In the genomic region with DNA sequence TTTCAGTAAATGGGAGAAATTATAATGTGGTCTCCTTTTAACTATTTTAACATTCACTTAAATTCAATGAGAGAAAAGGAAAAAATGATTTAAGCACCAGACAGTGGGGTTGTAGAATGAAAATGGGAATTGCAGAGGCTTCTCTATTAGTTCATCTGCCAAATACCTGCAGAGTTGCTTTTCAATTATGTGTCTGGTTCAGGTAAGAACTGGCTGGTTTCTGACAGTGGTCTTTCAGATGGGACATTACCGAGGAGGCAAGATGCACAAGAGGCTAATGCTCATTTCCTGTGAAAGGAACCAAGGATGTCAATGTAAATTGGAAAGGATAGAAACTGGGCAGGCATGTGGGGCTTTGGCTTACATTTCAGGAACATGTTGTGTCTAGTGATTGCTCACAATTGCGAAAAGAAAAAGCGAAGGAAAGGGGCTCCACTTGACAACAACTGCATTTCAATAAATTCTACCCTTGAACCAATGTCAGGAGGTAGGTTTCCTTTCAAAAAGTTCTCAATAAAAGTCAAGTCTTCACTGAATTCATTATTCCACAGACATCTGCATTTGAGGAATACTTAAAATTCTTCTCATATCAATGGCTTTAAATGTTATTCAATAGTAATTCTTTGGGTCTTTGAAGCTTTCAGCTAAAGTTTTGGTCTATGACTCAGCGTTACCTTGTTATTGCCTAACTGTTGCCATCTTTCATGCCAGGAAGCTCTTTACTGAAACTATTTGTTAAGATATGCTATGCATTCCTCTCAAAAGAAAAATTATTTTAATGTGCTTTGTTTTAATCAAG, we compare ENCODE assay signal across 10 cellular contexts.
DNase-seq lines count a peak whose midpoint lies in the region; ATAC-seq and TF ChIP-seq lines count a peak whose summit lies in the region.
"Had no signal": no experiment of that assay in that cellular context is flagged by ENCODE, and none has a peak within 500 bp of the region (broad histone marks: within the 10 kb centered on the region; RNA-seq: fewer than 3 reads in every experiment).

No MANE protein-coding gene starts in this region.

- no peak overlapping the region for H3K23ac ChIP-seq in mesendoderm (ENCODE audit: low read length)

- H4K5ac ChIP-seq in mesendoderm (ENCODE audit: low read length) = no peak overlapping the region

- TF ChIP-seq CTCF in KMS-11 (conservative IDR thresholded peaks at IDR 0.05; ENCODE audit: low read depth, low read length) = no peak

- H3K18ac ChIP-seq in mesendoderm (ENCODE audit: low read length) = peak overlapping the region; percentile 94

- H3K36me3 ChIP-seq in KMS-11 (ENCODE audit: insufficient read depth) (no peaks in the 10 kb centered on the region), mesendoderm (ENCODE audit: control insufficient read depth, insufficient read depth, low read length) (no peaks in the 10 kb centered on the region)

- H3K4me1 Mint-ChIP-seq in activated CD8-positive, alpha-beta memory T cell treated with anti-CD3 and anti-CD28 coated beads, Interleukin-2, amount 10 ng/mL, durations not matched to agents 7 days and 5 days = peaks cover 4% of the 10 kb centered on the region

- H3K79me2 ChIP-seq in KMS-11 (ENCODE audit: insufficient read depth, low read depth) (no peaks in the 10 kb centered on the region), mesendoderm (ENCODE audit: control insufficient read depth, insufficient read depth, low read length) (no peaks in the 10 kb centered on the region)

- H3K4me1 ChIP-seq in KMS-11 (ENCODE audit: low read depth, poor library complexity, severe bottlenecking) = peaks cover 12% of the 10 kb centered on the region
- H3K4me1 ChIP-seq in mesendoderm (ENCODE audit: control insufficient read depth, low read depth, low read length) = no peaks in the 10 kb centered on the region

- WGBS in mesendoderm (ENCODE audit: extremely low coverage, insufficient coverage, low lambda C conversion rate) = no CpG with 5 or more reads among the region's 4 CpGs

- no peaks in the 10 kb centered on the region for H4K20me1 ChIP-seq in KMS-11 (ENCODE audit: insufficient read depth)

- H3K4ac ChIP-seq in mesendoderm (ENCODE audit: low read depth, low read length) = peak overlapping the region; percentile 86

- DNase-seq in DMS53 (lab: John Stamatoyannopoulos, UW) = peak; percentile 36
- DNase-seq in astrocyte of the hippocampus (ENCODE audit: low read depth, low spot score) = peak; percentile 80
- peak; percentile 89 for DNase-seq in mesendoderm
- no peak for DNase-seq in head of caudate nucleus
- DNase-seq in hepatic stellate cell (ENCODE audit: low spot score) = no peak
- DNase-seq in ecto neural progenitor cell (ENCODE audit: low spot score) = no peak
- no peak for DNase-seq in activated CD8-positive, alpha-beta memory T cell treated with anti-CD3 and anti-CD28 coated beads, Interleukin-2, amount 10 ng/mL, durations not matched to agents 7 days and 5 days
- DNase-seq: dorsolateral prefrontal cortex, mucosa of descending colon had no signal

- no peak overlapping the region for H2AK5ac ChIP-seq in mesendoderm (ENCODE audit: low read length)

- no peaks in the 10 kb centered on the region for H3K36me3 Mint-ChIP-seq in activated CD8-positive, alpha-beta memory T cell treated with anti-CD3 and anti-CD28 coated beads, Interleukin-2, amount 10 ng/mL, durations not matched to agents 7 days and 5 days

- H3K9me3 Mint-ChIP-seq in activated CD8-positive, alpha-beta memory T cell treated with anti-CD3 and anti-CD28 coated beads, Interleukin-2, amount 10 ng/mL, durations not matched to agents 7 days and 5 days (ENCODE audit: low read depth) = no peaks in the 10 kb centered on the region

- intact Hi-C loops in head of caudate nucleus (cut with DNase I) = no loop called here

- H3K9ac ChIP-seq in KMS-11 (no peak overlapping the region), mesendoderm (ENCODE audit: low read length) (no peak overlapping the region)

- no peak overlapping the region for H3K4me2 ChIP-seq in KMS-11
- no peak overlapping the region for H3K4me2 ChIP-seq in mesendoderm (ENCODE audit: low read length)

- peak overlapping the region; percentile 24 for H2BK5ac ChIP-seq in mesendoderm (ENCODE audit: low read length)

- H3K27me3 Mint-ChIP-seq in activated CD8-positive, alpha-beta memory T cell treated with anti-CD3 and anti-CD28 coated beads, Interleukin-2, amount 10 ng/mL, durations not matched to agents 7 days and 5 days = no peaks in the 10 kb centered on the region

- H2BK120ac ChIP-seq in mesendoderm (ENCODE audit: low read depth, low read length) = no peak overlapping the region

- CTCF ChIA-PET in activated CD8-positive, alpha-beta memory T cell treated with anti-CD3 and anti-CD28 coated beads, Interleukin-2, amount 10 ng/mL, durations not matched to agents 7 days and 5 days (lab: Charles Lee) = no interaction called here

- no peak overlapping the region for H3K4me3 Mint-ChIP-seq in activated CD8-positive, alpha-beta memory T cell treated with anti-CD3 and anti-CD28 coated beads, Interleukin-2, amount 10 ng/mL, durations not matched to agents 7 days and 5 days

- no peak overlapping the region for H3K27ac Mint-ChIP-seq in activated CD8-positive, alpha-beta memory T cell treated with anti-CD3 and anti-CD28 coated beads, Interleukin-2, amount 10 ng/mL, durations not matched to agents 7 days and 5 days

- no peak overlapping the region for H2BK15ac ChIP-seq in mesendoderm (replicated peaks; ENCODE audit: low read depth)

- no peaks in the 10 kb centered on the region for H3K79me1 ChIP-seq in mesendoderm (ENCODE audit: low read length)

- no peak for ATAC-seq in activated CD8-positive, alpha-beta memory T cell treated with anti-CD3 and anti-CD28 coated beads, Interleukin-2, amount 10 ng/mL, durations not matched to agents 7 days and 5 days
- ATAC-seq: mucosa of descending colon had no signal

- H3K4me3 ChIP-seq in KMS-11 (IDR thresholded peaks at IDR 0.05; ENCODE audit: insufficient read depth, low read depth, low read length) = no peak overlapping the region
- no peak overlapping the region for H3K4me3 ChIP-seq in mesendoderm (ENCODE audit: low read length)
- H3K4me3 ChIP-seq: dorsolateral prefrontal cortex, mucosa of descending colon had no signal

- H3K27me3 ChIP-seq in KMS-11 (ENCODE audit: insufficient read depth, low read depth) (no peaks in the 10 kb centered on the region), mesendoderm (ENCODE audit: insufficient read depth, low read length, poor library complexity) (no peaks in the 10 kb centered on the region)

- H2AFZ ChIP-seq in KMS-11 (ENCODE audit: low read depth) = 0 out of 2 replicates have a peak overlapping the region, but pooled peaks have one; percentile 12

- H3K27ac ChIP-seq in KMS-11 (no peak overlapping the region), mesendoderm (ENCODE audit: low read depth, low read length) (peak overlapping the region; percentile 39)
- H3K27ac ChIP-seq: dorsolateral prefrontal cortex had no signal

- H3K56ac ChIP-seq in mesendoderm (ENCODE audit: low read length) = no peak overlapping the region

- H4K8ac ChIP-seq in mesendoderm (ENCODE audit: low read depth, low read length) = no peak overlapping the region

Comparison
In these comparisons a context has a peak if more than half of its experiments do, and no peak if none do; other contexts are left out.
1. DNase-seq: peak in DMS53 (single experiment), astrocyte of the hippocampus (single experiment) and mesendoderm (single experiment); none in head of caudate nucleus (0 of 42), hepatic stellate cell (single experiment), ecto neural progenitor cell (single experiment) and activated CD8-positive, alpha-beta memory T cell treated with anti-CD3 and anti-CD28 coated beads, Interleukin-2, amount 10 ng/mL, durations not matched to agents 7 days and 5 days (single experiment).